8 cellular contexts compared by ENCODE assay signal in the genomic region with DNA sequence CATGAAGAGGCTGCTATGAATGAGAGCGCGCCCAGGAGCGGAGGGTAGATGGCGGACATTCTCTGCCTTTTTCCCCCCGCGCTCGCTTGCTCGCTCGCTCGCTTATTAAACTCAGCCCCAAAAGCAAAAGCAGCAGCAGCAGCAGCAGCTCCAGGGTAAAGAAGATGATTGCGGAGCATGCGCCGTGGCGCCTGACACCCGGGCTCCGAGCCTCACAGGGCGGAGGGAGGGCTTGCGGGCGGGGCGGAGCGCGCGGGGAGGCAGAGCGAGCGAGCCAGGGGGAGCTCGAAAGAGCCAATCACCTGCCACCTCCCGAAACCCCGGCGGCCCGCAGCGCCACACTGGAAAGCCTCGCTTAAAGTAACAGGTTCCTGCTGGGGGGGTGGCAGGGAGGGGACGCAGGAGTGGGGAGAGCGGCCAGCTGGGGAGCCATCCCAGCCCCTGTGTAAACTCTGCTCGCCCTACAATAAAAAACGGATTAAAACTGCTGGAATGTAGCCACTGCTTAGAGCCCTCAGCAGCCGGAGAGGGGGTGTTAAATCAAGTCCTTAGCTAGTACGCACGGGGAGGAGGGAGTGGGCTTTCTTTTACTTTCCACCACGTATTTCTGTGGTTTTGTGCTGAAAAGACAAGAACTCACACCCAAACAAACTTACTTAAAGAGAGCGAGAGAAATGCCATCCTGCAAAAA. TPM values are rescaled to one million over a fixed set of nuclear protein-coding genes. Genes with fewer than 3 reads are reported as not detected.
DNase-seq lines count a peak whose midpoint lies in the region; FAIRE-seq and TF ChIP-seq lines count a peak whose summit lies in the region.

A gene (minus strand): TSS at position 170 of the 691 bp plus-strand sequence.

- H3K36me3 ChIP-seq in endothelial cell of umbilical vein (ENCODE audit: control insufficient read depth in 2 of 2, extremely low read depth in 1 of 2, insufficient read depth in 2 of 2, low read length in 2 of 2) = no peaks in the 10 kb centered on the region

- no peaks in the 10 kb centered on the region for H3K9me3 ChIP-seq in endothelial cell of umbilical vein (replicated peaks; ENCODE audit: control insufficient read depth, insufficient read depth, low read length)

- peak within 1 kb of the TSS; percentile 43 to 81 (median 66) for H3K4me3 ChIP-seq in endothelial cell of umbilical vein (replicated peaks in 1 of 3; ENCODE audit: insufficient read depth in 1 of 3, low read depth in 1 of 3, low read length in 3 of 3)

- H3K27ac ChIP-seq in endothelial cell of umbilical vein (ENCODE audit: insufficient read depth, low read depth, low read length) = peak within 1 kb of the TSS; percentile 33

- no peaks in the 10 kb centered on the region for H4K20me1 ChIP-seq in endothelial cell of umbilical vein (replicated peaks; ENCODE audit: control insufficient read depth, extremely low read depth, insufficient read depth, low read length)

- H3K9me1 ChIP-seq in endothelial cell of umbilical vein (replicated peaks; ENCODE audit: control insufficient read depth, extremely low read depth, insufficient read depth, low read length) = no peaks in the 10 kb centered on the region

- CTCF ChIA-PET in endothelial cell of umbilical vein (lab: Charles Lee) = interaction anchor here (0.5 to 6.1 kb wide), 21 partner anchors 10 to 696 kb away, joined by 3 to 153 read pairs (median 4); a partner anchor contains a TSS

- POLR2A ChIA-PET in endothelial cell of umbilical vein (lab: Charles Lee) = interaction anchor here (0.7 to 2.0 kb wide), 8 partner anchors 40 to 1994 kb away, joined by 3 to 7 read pairs (median 3); a partner anchor contains a TSS

- peak within 1 kb of the TSS; percentile 43 for H3K9ac ChIP-seq in endothelial cell of umbilical vein (replicated peaks; ENCODE audit: extremely low read depth, insufficient read depth, low read length)

- FAIRE-seq in endothelial cell of umbilical vein (lab: Jason Lieb, UNC) = peak; percentile 93

- dilution Hi-C loops in endothelial cell of umbilical vein (cut with MboI; ENCODE audit: extremely low pct_ligation_motif_present, low sequenced_read_pairs) = no loop called here

- TF ChIP-seq CTCF in GM20000 (IDR thresholded peaks at IDR 0.05; ENCODE audit: extremely low read depth, missing control alignments) = no peak
- peak in 1 of 2 donors; percentile 9 for TF ChIP-seq CTCF in endothelial cell of umbilical vein (IDR thresholded peaks at IDR 0.05; ENCODE audit: extremely low read depth in 1 of 2, insufficient read depth in 1 of 2, low read depth in 1 of 2, low read length in 2 of 2)

- peak within 1 kb of the TSS; percentile 95 for H3K4me2 ChIP-seq in endothelial cell of umbilical vein (ENCODE audit: insufficient read depth, low read length)

- H3K27me3 ChIP-seq in endothelial cell of umbilical vein (ENCODE audit: control insufficient read depth in 2 of 2, insufficient read depth in 2 of 2, low read length in 2 of 2) = no peaks in the 10 kb centered on the region

- peaks cover 30% of the 10 kb centered on the region for H3K4me1 ChIP-seq in endothelial cell of umbilical vein (ENCODE audit: control insufficient read depth, extremely low read depth, insufficient read depth, low read length)

- TF ChIP-seq POLR2A in endothelial cell of umbilical vein (IDR thresholded peaks at IDR 0.05; ENCODE audit: low read depth, low read length) = no peak

- no peaks in the 10 kb centered on the region for H3K79me2 ChIP-seq in endothelial cell of umbilical vein (ENCODE audit: control insufficient read depth, insufficient read depth, low read length)

- peak; percentile 96 for DNase-seq in COLO668 (lab: John Stamatoyannopoulos, UW; ENCODE audit: unreplicated experiment)
- DNase-seq in GM20000 (ENCODE audit: low spot score) = peak; percentile 95
- DNase-seq in HT-29 (ENCODE audit: low spot score) = peak; percentile 92
- DNase-seq in NK-92 treated with Interleukin-12 subunit alpha and Interleukin-12 subunit beta, amount 100 ng/mL, for 24 hours (lab: John Stamatoyannopoulos, UW) = peak; percentile 92
- DNase-seq in activated CD8-positive, alpha-beta memory T cell treated with anti-CD3 and anti-CD28 coated beads, Interleukin-2, amount 50 U/mL, for 4 hours = peak; percentile 96
- DNase-seq in endothelial cell of umbilical vein (ENCODE audit: low read depth, low spot score) = peak; percentile 96
- DNase-seq in middle frontal gyrus (ENCODE audit: extremely low spot score, low spot score) = peak; percentile 84
- DNase-seq in stimulated activated CD8-positive, alpha-beta memory T cell treated with anti-CD3 and anti-CD28 coated beads, Interleukin-2, amount 100 ng/mL, for 1 hour (ENCODE audit: low read depth in 2 of 2) = peak; percentile 93

- intact Hi-C loops in endothelial cell of umbilical vein (cut with micrococcal nuclease) = loop anchor here (1.0 kb wide), 2 partner anchors 62 to 266 kb away; a partner anchor contains a TSS

- H2AFZ ChIP-seq in endothelial cell of umbilical vein (ENCODE audit: low read depth, low read length) = peak within 1 kb of the TSS; percentile 93

- BruUV-seq in endothelial cell of umbilical vein (replicated peaks; lab: Mats Ljungman, UMichigan) = no TSS peak

TF ChIP-seq in endothelial cell of umbilical vein, 7 proteins besides CTCF, POLR2A, EP300 and RAD21:
- TF ChIP-seq FOS (IDR thresholded peaks at IDR 0.05; ENCODE audit: borderline replicate concordance, insufficient read depth, low read length) (no peak), GATA2 (IDR thresholded peaks at IDR 0.05; ENCODE audit: insufficient read depth, insufficient read length, low read depth, low read length) (no peak), MYC (IDR thresholded peaks at IDR 0.05; ENCODE audit: low read depth, low read length) (no peak), POLR2AphosphoS5 (IDR thresholded peaks at IDR 0.05; ENCODE audit: insufficient read depth, low read depth, low read length) (no peak), EZH2 (IDR thresholded peaks at IDR 0.05; ENCODE audit: borderline replicate concordance, low read depth, low read length, severe bottlenecking) (no peak), JUN (IDR thresholded peaks at IDR 0.05; ENCODE audit: borderline replicate concordance, insufficient read depth, insufficient read length, low read depth) (no peak)
- TF ChIP-seq, protein P1, sequence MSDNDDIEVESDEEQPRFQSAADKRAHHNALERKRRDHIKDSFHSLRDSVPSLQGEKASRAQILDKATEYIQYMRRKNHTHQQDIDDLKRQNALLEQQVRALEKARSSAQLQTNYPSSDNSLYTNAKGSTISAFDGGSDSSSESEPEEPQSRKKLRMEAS (IDR thresholded peaks at IDR 0.05; ENCODE audit: insufficient read depth, insufficient read length) = no peak

RNA-seq across cellular contexts. Expression of the gene that starts here (rescaled TPM):
- 19.7 and 20.2 TPM in 2 replicates for total RNA-seq in HT-29 (2014; rRNA removed; shearing (Covaris generic))
- 10.0 and 11.1 TPM in 2 replicates for total RNA-seq in endothelial cell of umbilical vein
- polyA plus RNA-seq in endothelial cell of umbilical vein = 5.7 and 6.1 TPM in 2 replicates
- polyA plus RNA-seq in endothelial cell of umbilical vein (2011; cell fraction: cytosol; rRNA removed) = 8.0 and 9.7 TPM in 2 replicates
- 6.0 and 6.7 TPM in 2 replicates for polyA plus RNA-seq in endothelial cell of umbilical vein (2011; cell fraction: nucleus; rRNA removed)
- 6.8 and 10.5 TPM in 2 replicates for polyA plus RNA-seq in endothelial cell of umbilical vein (2012)
- polyA minus RNA-seq in endothelial cell of umbilical vein = 10.4 and 13.6 TPM in 2 replicates
- 19.8 TPM for polyA minus RNA-seq in endothelial cell of umbilical vein (2011; cell fraction: cytosol; rRNA and poly(A)+ RNA removed)
- 10.7 and 12.3 TPM in 2 replicates for polyA minus RNA-seq in endothelial cell of umbilical vein (2011; cell fraction: nucleus; rRNA and poly(A)+ RNA removed)

Comparison
In these comparisons a context has a peak if more than half of its experiments do, and no peak if none do; other contexts are left out.
1. Peak in every context shown above with its lines: DNase-seq, H3K4me3 ChIP-seq and H3K27ac ChIP-seq.